Comparison of ENCODE assay signal across 9 cellular contexts in the genomic region with DNA sequence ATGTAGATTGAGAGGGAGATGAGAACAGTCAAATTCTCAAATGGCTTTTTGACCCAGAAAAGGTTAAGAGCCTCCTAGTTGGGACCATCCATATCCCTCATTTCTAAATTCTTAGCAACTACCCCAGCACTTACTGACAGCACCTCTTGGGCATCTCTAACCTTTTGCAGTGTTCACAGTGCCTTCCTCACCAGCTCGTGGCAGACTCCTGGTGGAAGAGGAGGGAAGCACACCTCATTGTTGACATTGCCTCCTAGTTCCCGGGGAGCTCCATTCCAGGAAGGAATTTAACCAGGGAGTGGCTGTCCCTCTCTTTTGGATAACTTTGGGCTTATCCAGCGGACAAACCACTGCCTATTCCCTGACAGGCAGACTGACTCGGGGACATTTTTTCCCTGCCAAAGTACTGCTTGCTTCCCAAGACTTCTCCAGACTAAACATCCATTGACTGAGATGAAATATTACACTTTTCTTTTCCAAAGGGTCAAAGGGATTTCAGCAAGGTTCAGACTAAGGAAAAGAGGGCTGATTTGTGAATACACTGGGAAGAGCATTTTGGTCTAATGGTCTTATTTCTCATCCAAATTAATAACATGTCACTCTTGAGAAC. TPM values are rescaled to one million over a fixed set of nuclear protein-coding genes. Genes with fewer than 3 reads are reported as not detected.
DNase-seq lines count a peak whose midpoint lies in the region; ATAC-seq and TF ChIP-seq lines count a peak whose summit lies in the region.
"Had no signal": no experiment of that assay in that cellular context is flagged by ENCODE, and none has a peak within 500 bp of the region (broad histone marks: within the 10 kb centered on the region; RNA-seq: fewer than 3 reads in every experiment).

No MANE protein-coding gene starts in this region.

- H3K27me3 ChIP-seq in foreskin keratinocyte: peaks cover 8% of the 10 kb centered on the region

- peak; percentile 91 for TF ChIP-seq CTCF in foreskin keratinocyte (conservative IDR thresholded peaks at IDR 0.05)

- ATAC-seq in foreskin keratinocyte (peak; percentile 92), HG03469 (IDR thresholded peaks at IDR 0.05; ENCODE audit: unreplicated experiment) (no peak)

- H3K4me1 ChIP-seq in foreskin keratinocyte: no peaks in the 10 kb centered on the region

- H3K27me3 Mint-ChIP-seq in activated T-helper 1 cell treated with anti-CD3 and anti-CD28 coated beads, Interleukin-12 subunit alpha, Interleukin-12 subunit beta, Interleukin-2, Interleukin-4 antibody, amounts not matched to agents 30 ng/mL and 10 ng/mL and 1 ng/mL, durations not matched to agents 14 hours and 24 hours and 36 hours (ENCODE audit: insufficient read depth): no peaks in the 10 kb centered on the region

- H3K9me3 Mint-ChIP-seq in activated T-helper 1 cell treated with anti-CD3 and anti-CD28 coated beads, Interleukin-12 subunit alpha, Interleukin-12 subunit beta, Interleukin-2, Interleukin-4 antibody, amounts not matched to agents 30 ng/mL and 10 ng/mL and 1 ng/mL, durations not matched to agents 14 hours and 24 hours and 36 hours: no peaks in the 10 kb centered on the region

- H3K4me1 Mint-ChIP-seq in activated T-helper 1 cell treated with anti-CD3 and anti-CD28 coated beads, Interleukin-12 subunit alpha, Interleukin-12 subunit beta, Interleukin-2, Interleukin-4 antibody, amounts not matched to agents 30 ng/mL and 10 ng/mL and 1 ng/mL, durations not matched to agents 14 hours and 24 hours and 36 hours (ENCODE audit: low read depth): no peaks in the 10 kb centered on the region

- H3K36me3 Mint-ChIP-seq in activated T-helper 1 cell treated with anti-CD3 and anti-CD28 coated beads, Interleukin-12 subunit alpha, Interleukin-12 subunit beta, Interleukin-2, Interleukin-4 antibody, amounts not matched to agents 30 ng/mL and 10 ng/mL and 1 ng/mL, durations not matched to agents 14 hours and 24 hours and 36 hours (ENCODE audit: low read depth): no peaks in the 10 kb centered on the region

- intact Hi-C loops in activated T-helper 1 cell treated with anti-CD3 and anti-CD28 coated beads, Interleukin-12 subunit alpha, Interleukin-12 subunit beta, Interleukin-2, Interleukin-4 antibody, amounts not matched to agents 30 ng/mL and 10 ng/mL and 1 ng/mL, durations not matched to agents 14 hours and 24 hours and 36 hours (cut with micrococcal nuclease): loop anchor here (1.0 to 10.0 kb wide), 4 partner anchors 83 to 741 kb away; a partner anchor contains a TSS

- H3K27ac ChIP-seq in foreskin keratinocyte: no peak overlapping the region

- DNase-seq in DMS79 treated with DMSO at 0.1 percent for 48 hours (lab: John Stamatoyannopoulos, UW) (peak; percentile 14), DMS79 (lab: John Stamatoyannopoulos, UW) (no peak), HuH-7.5 (ENCODE audit: low spot score) (peak; percentile 68), OCI-M1 (lab: John Stamatoyannopoulos, UW) (peak; percentile 75), foreskin keratinocyte (peak; percentile 40 to 66), pons (ENCODE audit: low spot score) (peak; percentile 46)
- DNase-seq in activated T-helper 1 cell treated with anti-CD3 and anti-CD28 coated beads, Interleukin-12 subunit alpha, Interleukin-12 subunit beta, Interleukin-2, Interleukin-4 antibody, amounts not matched to agents 30 ng/mL and 10 ng/mL and 1 ng/mL, durations not matched to agents 14 hours and 24 hours and 36 hours (ENCODE audit: low spot score): peak; percentile 25

- no peak overlapping the region for H3K4me3 Mint-ChIP-seq in activated T-helper 1 cell treated with anti-CD3 and anti-CD28 coated beads, Interleukin-12 subunit alpha, Interleukin-12 subunit beta, Interleukin-2, Interleukin-4 antibody, amounts not matched to agents 30 ng/mL and 10 ng/mL and 1 ng/mL, durations not matched to agents 14 hours and 24 hours and 36 hours

- H3K27ac Mint-ChIP-seq in activated T-helper 1 cell treated with anti-CD3 and anti-CD28 coated beads, Interleukin-12 subunit alpha, Interleukin-12 subunit beta, Interleukin-2, Interleukin-4 antibody, amounts not matched to agents 30 ng/mL and 10 ng/mL and 1 ng/mL, durations not matched to agents 14 hours and 24 hours and 36 hours: no peak overlapping the region

RNA-seq across cellular contexts. Expression of a gene that starts 9.0 kb away (rescaled TPM):
- total RNA-seq in activated T-helper 1 cell treated with anti-CD3 and anti-CD28 coated beads, Interleukin-12 subunit alpha, Interleukin-12 subunit beta, Interleukin-2, Interleukin-4 antibody, amounts not matched to agents 30 ng/mL and 10 ng/mL and 1 ng/mL, durations not matched to agents 14 hours and 24 hours and 36 hours: not detected in 2 replicates
- total RNA-seq in foreskin keratinocyte: not detected in 2 replicates
- not detected in 2 replicates for polyA plus RNA-seq in foreskin keratinocyte
- polyA plus RNA-seq: esophagus had no signal

RNA-seq across cellular contexts. Expression of a gene that starts 55.0 kb away (rescaled TPM):
- total RNA-seq in activated T-helper 1 cell treated with anti-CD3 and anti-CD28 coated beads, Interleukin-12 subunit alpha, Interleukin-12 subunit beta, Interleukin-2, Interleukin-4 antibody, amounts not matched to agents 30 ng/mL and 10 ng/mL and 1 ng/mL, durations not matched to agents 14 hours and 24 hours and 36 hours: 13.2 and 13.6 TPM in 2 replicates
- total RNA-seq in foreskin keratinocyte: 7.4 and 8.2 TPM in 2 replicates
- 12.7 and 12.8 TPM in 2 replicates for polyA plus RNA-seq in foreskin keratinocyte
